Comparison of ENCODE assay signal across 7 cellular contexts in genomic region chr1:201648911-201649775, GRCh38.
DNase-seq lines count a peak whose midpoint lies in the region; ATAC-seq and TF ChIP-seq lines count a peak whose summit lies in the region.

No MANE protein-coding gene starts in this region.

- peak overlapping the region; percentile 95 for H3K23ac ChIP-seq in IMR-90 (ENCODE audit: low read depth, low read length)

- 0 out of 2 replicates have a peak, but pooled peaks have one; percentile 12 for TF ChIP-seq POLR2A in IMR-90 (IDR thresholded peaks at IDR 0.05; ENCODE audit: low read depth, low read length)

- POLR2A ChIA-PET in IMR-90 (lab: Charles Lee; ENCODE audit: unreplicated experiment) = interaction anchor here (0.5 to 2.7 kb wide), 8 partner anchors 10 to 142 kb away, joined by 3 to 20 read pairs (median 5); no protein-coding TSS in a partner anchor

- H4K5ac ChIP-seq in IMR-90 (ENCODE audit: low read depth, low read length) = no peak overlapping the region

- peak overlapping the region; percentile 66 for H4K91ac ChIP-seq in IMR-90 (ENCODE audit: insufficient read depth, low read depth, low read length)

- H2BK120ac ChIP-seq in IMR-90 (ENCODE audit: low read depth, low read length) = peak overlapping the region; percentile 78

- H3K4me3 ChIP-seq in IMR-90 (ENCODE audit: insufficient read depth, low read depth, low read length) = peak overlapping the region; percentile 67
- H3K4me3 ChIP-seq in ascending aorta = peak overlapping the region; percentile 61 to 70
- H3K4me3 ChIP-seq in tibial artery = peak overlapping the region; percentile 51 to 63

- peak overlapping the region; percentile 61 for H2BK5ac ChIP-seq in IMR-90 (ENCODE audit: low read depth, low read length, poor library complexity, severe bottlenecking)

- H3K9me1 ChIP-seq in IMR-90 (ENCODE audit: insufficient read depth, low read length) = peaks cover 35% of the 10 kb centered on the region

- TF ChIP-seq CTCF in IMR-90 (conservative IDR thresholded peaks at IDR 0.05; ENCODE audit: low read depth, low read length) (no peak), ascending aorta (IDR thresholded peaks at IDR 0.05) (no peak), tibial artery (IDR thresholded peaks at IDR 0.05) (no peak)

- H4K8ac ChIP-seq in IMR-90 (ENCODE audit: low read depth in 2 of 2, low read length in 2 of 2) = peak overlapping the region; percentile 40 to 72; a peak in 3 of 4 replicates

- DNase-seq in IMR-90 = peak; percentile 40
- DNase-seq in ascending aorta (ENCODE audit: low spot score in 2 of 2) = peak in 1 of 2 donors; percentile 73
- peak; percentile 49 for DNase-seq in iris pigment epithelial cell (ENCODE audit: low read depth)
- peak in 1 of 2 donors; percentile 70 for DNase-seq in tibial artery
- no peak for DNase-seq in activated CD4-positive, alpha-beta T cell treated with anti-CD3 and anti-CD28 coated beads, Interleukin-2, amount 50 U/mL, for 1 hour

- peak overlapping the region; percentile 85 for H3K14ac ChIP-seq in IMR-90 (replicated peaks; ENCODE audit: low read depth, low read length)

- no TSS peak for BruUV-seq in IMR-90 (replicated peaks; lab: Mats Ljungman, UMichigan)

- 4% methylated on average over 18 of the region's 52 CpGs; no CpG with 5 or more reads in 1 of the 2 experiments for WGBS in IMR-90 (ENCODE audit: extremely low coverage in 2 of 2, insufficient read length in 1 of 2), 2 experiments

- peak overlapping the region; percentile 71 for H3K4ac ChIP-seq in IMR-90 (ENCODE audit: low read depth, low read length)

- H2AK5ac ChIP-seq in IMR-90 (ENCODE audit: low read depth, low read length) = peak overlapping the region; percentile 82

- H3K27ac ChIP-seq in IMR-90 (ENCODE audit: insufficient read depth, low read length) (peak overlapping the region; percentile 93), ascending aorta (peak overlapping the region; percentile 45 to 48), tibial artery (peak overlapping the region; percentile 51 to 59)

- peak overlapping the region; percentile 96 for H2AK9ac ChIP-seq in IMR-90 (replicated peaks; ENCODE audit: low read depth, low read length, poor library complexity)

- H3K36me3 ChIP-seq in IMR-90 (ENCODE audit: control insufficient read depth, insufficient read depth, low read length) (peaks cover 3% of the 10 kb centered on the region), ascending aorta (peaks cover 0 to 3% of the 10 kb centered on the region in 2 donors), tibial artery (no peaks in the 10 kb centered on the region)

- intact Hi-C loops in IMR-90 (cut with micrococcal nuclease) = loop anchor here (1.0 to 5.0 kb wide), 4 partner anchors 24 to 143 kb away; no protein-coding TSS in a partner anchor
- intact Hi-C loops in ascending aorta (cut with DNase I) = loop anchor here (5.0 kb wide), 1 partner anchor 87 kb away; no protein-coding TSS in a partner anchor
- intact Hi-C loops in tibial artery (cut with DNase I; ENCODE audit: low total_unique reads) = no loop called here

- peaks cover 38 to 82% of the 10 kb centered on the region in 2 experiments for H3K79me1 ChIP-seq in IMR-90 (ENCODE audit: low read depth in 1 of 2, low read length in 2 of 2)

- peak overlapping the region; percentile 8; the same call in 1 of the 2 replicates for H2BK20ac ChIP-seq in IMR-90 (ENCODE audit: low read depth, low read length)

- no peaks in the 10 kb centered on the region for H3K27me3 ChIP-seq in IMR-90 (ENCODE audit: control insufficient read depth, insufficient read depth, low read length)
- H3K27me3 ChIP-seq in ascending aorta = no peaks in the 10 kb centered on the region
- H3K27me3 ChIP-seq in tibial artery = no peaks in the 10 kb centered on the region

- in situ Hi-C loops in IMR-90 (cut with MboI; ENCODE audit: low sequenced_read_pairs) = loop anchor here (5.0 kb wide), 1 partner anchor 87 kb away; no protein-coding TSS in a partner anchor

- peak overlapping the region; percentile 42; the same call in 1 of the 2 replicates for H3K18ac ChIP-seq in IMR-90 (ENCODE audit: low read depth, low read length)

- H3K9me3 ChIP-seq in IMR-90 (ENCODE audit: control insufficient read depth, insufficient read depth, low read length) = no peaks in the 10 kb centered on the region
- H3K9me3 ChIP-seq in ascending aorta = no peaks in the 10 kb centered on the region
- H3K9me3 ChIP-seq in tibial artery = no peaks in the 10 kb centered on the region

- peaks cover 55% of the 10 kb centered on the region for H4K20me1 ChIP-seq in IMR-90 (ENCODE audit: insufficient read depth, low read length)

- H3K4me1 ChIP-seq in IMR-90 (ENCODE audit: control insufficient read depth, insufficient read depth, low read length) (peaks cover 31% of the 10 kb centered on the region), ascending aorta (peaks cover 20 to 26% of the 10 kb centered on the region in 2 donors), tibial artery (peaks cover 0 to 40% (median 33%) of the 10 kb centered on the region in 4 donors)

- dilution Hi-C loops in IMR-90 (cut with HindIII; ENCODE audit: low sequenced_read_pairs, unreplicated experiment) = no loop called here

- peak overlapping the region; percentile 82 for H3K56ac ChIP-seq in IMR-90 (ENCODE audit: extremely low read depth, insufficient read depth, low read length)

- peak overlapping the region; percentile 87 for H3K4me2 ChIP-seq in IMR-90 (ENCODE audit: low read depth, low read length)

- CTCF ChIA-PET in IMR-90 (lab: Yijun Ruan, JAX) = interaction anchor here (0.8 to 1.9 kb wide), 3 partner anchors 54 to 119 kb away, joined by 3 to 5 read pairs (median 3); no protein-coding TSS in a partner anchor

- H3K9ac ChIP-seq in IMR-90 (ENCODE audit: low read depth, low read length) = peak overlapping the region; percentile 85

- ATAC-seq in IMR-90 (ENCODE audit: low read depth) (peak; percentile 1), HG03432 (IDR thresholded peaks at IDR 0.05; ENCODE audit: unreplicated experiment) (no peak), HG03039 (IDR thresholded peaks at IDR 0.05; ENCODE audit: unreplicated experiment) (no peak)

- no peak for TF ChIP-seq RAD21 in IMR-90 (IDR thresholded peaks at IDR 0.05; ENCODE audit: low read length)

- peak overlapping the region; percentile 81; the same call in 1 of the 3 replicates for H2BK15ac ChIP-seq in IMR-90 (ENCODE audit: low read depth, low read length)

- H2AFZ ChIP-seq in IMR-90 (replicated peaks; ENCODE audit: low read length, poor library complexity) = peak overlapping the region; percentile 82

TF ChIP-seq in IMR-90, 13 proteins besides CTCF, POLR2A, EP300 and RAD21:
- no peak for TF ChIP-seq NFE2L2 (IDR thresholded peaks at IDR 0.05; ENCODE audit: low read depth, low read length)
- TF ChIP-seq RCOR1 (IDR thresholded peaks at IDR 0.05; ENCODE audit: insufficient replicate concordance, low read length) = no peak
- no peak for TF ChIP-seq MAZ (IDR thresholded peaks at IDR 0.05; ENCODE audit: borderline replicate concordance, low read depth, low read length)
- TF ChIP-seq BHLHE40 (IDR thresholded peaks at IDR 0.05; ENCODE audit: low read depth, low read length) = no peak
- no peak for TF ChIP-seq CHD1 (IDR thresholded peaks at IDR 0.05; ENCODE audit: low read depth, low read length)
- TF ChIP-seq RFX5 (IDR thresholded peaks at IDR 0.05; ENCODE audit: low read depth, low read length) = no peak
- no peak for TF ChIP-seq ELK1 (IDR thresholded peaks at IDR 0.05; ENCODE audit: borderline replicate concordance, low read depth, low read length)
- TF ChIP-seq MAFK (IDR thresholded peaks at IDR 0.05; ENCODE audit: low read depth, low read length) = no peak
- TF ChIP-seq CEBPB (IDR thresholded peaks at IDR 0.05; ENCODE audit: low read depth, low read length) = no peak
- no peak for TF ChIP-seq MXI1 (IDR thresholded peaks at IDR 0.05; ENCODE audit: borderline replicate concordance, low read depth, low read length)
- no peak for TF ChIP-seq SMC3 (IDR thresholded peaks at IDR 0.05; ENCODE audit: low read depth, low read length)
- TF ChIP-seq FOS (IDR thresholded peaks at IDR 0.05; ENCODE audit: low read depth, low read length) = no peak
- TF ChIP-seq USF2 (IDR thresholded peaks at IDR 0.05; ENCODE audit: low read depth, low read length) = no peak
